1 cellular context compared by ENCODE assay signal in genomic region chr3:9786209-9786739, GRCh38.
TF ChIP-seq lines count a peak whose summit lies in the region.

No MANE protein-coding gene starts in this region.

TF ChIP-seq in K562, 482 proteins besides CTCF, POLR2A, EP300 and RAD21 (continued from another document and continues in another):
- TF ChIP-seq, protein P1, sequence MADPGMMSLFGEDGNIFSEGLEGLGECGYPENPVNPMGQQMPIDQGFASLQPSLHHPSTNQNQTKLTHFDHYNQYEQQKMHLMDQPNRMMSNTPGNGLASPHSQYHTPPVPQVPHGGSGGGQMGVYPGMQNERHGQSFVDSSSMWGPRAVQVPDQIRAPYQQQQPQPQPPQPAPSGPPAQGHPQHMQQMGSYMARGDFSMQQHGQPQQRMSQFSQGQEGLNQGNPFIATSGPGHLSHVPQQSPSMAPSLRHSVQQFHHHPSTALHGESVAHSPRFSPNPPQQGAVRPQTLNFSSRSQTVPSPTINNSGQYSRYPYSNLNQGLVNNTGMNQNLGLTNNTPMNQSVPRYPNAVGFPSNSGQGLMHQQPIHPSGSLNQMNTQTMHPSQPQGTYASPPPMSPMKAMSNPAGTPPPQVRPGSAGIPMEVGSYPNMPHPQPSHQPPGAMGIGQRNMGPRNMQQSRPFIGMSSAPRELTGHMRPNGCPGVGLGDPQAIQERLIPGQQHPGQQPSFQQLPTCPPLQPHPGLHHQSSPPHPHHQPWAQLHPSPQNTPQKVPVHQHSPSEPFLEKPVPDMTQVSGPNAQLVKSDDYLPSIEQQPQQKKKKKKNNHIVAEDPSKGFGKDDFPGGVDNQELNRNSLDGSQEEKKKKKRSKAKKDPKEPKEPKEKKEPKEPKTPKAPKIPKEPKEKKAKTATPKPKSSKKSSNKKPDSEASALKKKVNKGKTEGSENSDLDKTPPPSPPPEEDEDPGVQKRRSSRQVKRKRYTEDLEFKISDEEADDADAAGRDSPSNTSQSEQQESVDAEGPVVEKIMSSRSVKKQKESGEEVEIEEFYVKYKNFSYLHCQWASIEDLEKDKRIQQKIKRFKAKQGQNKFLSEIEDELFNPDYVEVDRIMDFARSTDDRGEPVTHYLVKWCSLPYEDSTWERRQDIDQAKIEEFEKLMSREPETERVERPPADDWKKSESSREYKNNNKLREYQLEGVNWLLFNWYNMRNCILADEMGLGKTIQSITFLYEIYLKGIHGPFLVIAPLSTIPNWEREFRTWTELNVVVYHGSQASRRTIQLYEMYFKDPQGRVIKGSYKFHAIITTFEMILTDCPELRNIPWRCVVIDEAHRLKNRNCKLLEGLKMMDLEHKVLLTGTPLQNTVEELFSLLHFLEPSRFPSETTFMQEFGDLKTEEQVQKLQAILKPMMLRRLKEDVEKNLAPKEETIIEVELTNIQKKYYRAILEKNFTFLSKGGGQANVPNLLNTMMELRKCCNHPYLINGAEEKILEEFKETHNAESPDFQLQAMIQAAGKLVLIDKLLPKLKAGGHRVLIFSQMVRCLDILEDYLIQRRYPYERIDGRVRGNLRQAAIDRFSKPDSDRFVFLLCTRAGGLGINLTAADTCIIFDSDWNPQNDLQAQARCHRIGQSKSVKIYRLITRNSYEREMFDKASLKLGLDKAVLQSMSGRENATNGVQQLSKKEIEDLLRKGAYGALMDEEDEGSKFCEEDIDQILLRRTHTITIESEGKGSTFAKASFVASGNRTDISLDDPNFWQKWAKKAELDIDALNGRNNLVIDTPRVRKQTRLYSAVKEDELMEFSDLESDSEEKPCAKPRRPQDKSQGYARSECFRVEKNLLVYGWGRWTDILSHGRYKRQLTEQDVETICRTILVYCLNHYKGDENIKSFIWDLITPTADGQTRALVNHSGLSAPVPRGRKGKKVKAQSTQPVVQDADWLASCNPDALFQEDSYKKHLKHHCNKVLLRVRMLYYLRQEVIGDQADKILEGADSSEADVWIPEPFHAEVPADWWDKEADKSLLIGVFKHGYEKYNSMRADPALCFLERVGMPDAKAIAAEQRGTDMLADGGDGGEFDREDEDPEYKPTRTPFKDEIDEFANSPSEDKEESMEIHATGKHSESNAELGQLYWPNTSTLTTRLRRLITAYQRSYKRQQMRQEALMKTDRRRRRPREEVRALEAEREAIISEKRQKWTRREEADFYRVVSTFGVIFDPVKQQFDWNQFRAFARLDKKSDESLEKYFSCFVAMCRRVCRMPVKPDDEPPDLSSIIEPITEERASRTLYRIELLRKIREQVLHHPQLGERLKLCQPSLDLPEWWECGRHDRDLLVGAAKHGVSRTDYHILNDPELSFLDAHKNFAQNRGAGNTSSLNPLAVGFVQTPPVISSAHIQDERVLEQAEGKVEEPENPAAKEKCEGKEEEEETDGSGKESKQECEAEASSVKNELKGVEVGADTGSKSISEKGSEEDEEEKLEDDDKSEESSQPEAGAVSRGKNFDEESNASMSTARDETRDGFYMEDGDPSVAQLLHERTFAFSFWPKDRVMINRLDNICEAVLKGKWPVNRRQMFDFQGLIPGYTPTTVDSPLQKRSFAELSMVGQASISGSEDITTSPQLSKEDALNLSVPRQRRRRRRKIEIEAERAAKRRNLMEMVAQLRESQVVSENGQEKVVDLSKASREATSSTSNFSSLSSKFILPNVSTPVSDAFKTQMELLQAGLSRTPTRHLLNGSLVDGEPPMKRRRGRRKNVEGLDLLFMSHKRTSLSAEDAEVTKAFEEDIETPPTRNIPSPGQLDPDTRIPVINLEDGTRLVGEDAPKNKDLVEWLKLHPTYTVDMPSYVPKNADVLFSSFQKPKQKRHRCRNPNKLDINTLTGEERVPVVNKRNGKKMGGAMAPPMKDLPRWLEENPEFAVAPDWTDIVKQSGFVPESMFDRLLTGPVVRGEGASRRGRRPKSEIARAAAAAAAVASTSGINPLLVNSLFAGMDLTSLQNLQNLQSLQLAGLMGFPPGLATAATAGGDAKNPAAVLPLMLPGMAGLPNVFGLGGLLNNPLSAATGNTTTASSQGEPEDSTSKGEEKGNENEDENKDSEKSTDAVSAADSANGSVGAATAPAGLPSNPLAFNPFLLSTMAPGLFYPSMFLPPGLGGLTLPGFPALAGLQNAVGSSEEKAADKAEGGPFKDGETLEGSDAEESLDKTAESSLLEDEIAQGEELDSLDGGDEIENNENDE (IDR thresholded peaks at IDR 0.05; ENCODE audit: low read depth, low read length) = no peak
- TF ChIP-seq STAT5A (IDR thresholded peaks at IDR 0.05; ENCODE audit: borderline replicate concordance, low read length) (0 out of 2 replicates have a peak, but pooled peaks have one; percentile 39), ZBTB40 (IDR thresholded peaks at IDR 0.05) (0 out of 2 replicates have a peak, but pooled peaks have one; percentile 10), ZBTB40 (CRISPR knock-in tag; IDR thresholded peaks at IDR 0.05) (no peak), GTF2F1 (IDR thresholded peaks at IDR 0.05; ENCODE audit: low read depth, low read length) (no peak), HNRNPUL1 (IDR thresholded peaks at IDR 0.05; ENCODE audit: low read length) (no peak), TAF1 (IDR thresholded peaks at IDR 0.05; ENCODE audit: control insufficient read depth, extremely low read depth, insufficient read depth, low read length, severe bottlenecking) (no peak), TFAP4 (CRISPR knock-in tag; IDR thresholded peaks at IDR 0.05; ENCODE audit: borderline replicate concordance) (peak; percentile 86), MEIS2 (IDR thresholded peaks at IDR 0.05; ENCODE audit: partially characterized antibody) (no peak), ZEB2 (IDR thresholded peaks at IDR 0.05) (peak; percentile 87), ZNF165 (CRISPR knock-in tag; IDR thresholded peaks at IDR 0.05; ENCODE audit: borderline replicate concordance) (no peak), KLF16 (IDR thresholded peaks at IDR 0.05) (peak; percentile 60; the same call in 1 of the 2 replicates), SP1 (CRISPR knock-in tag; IDR thresholded peaks at IDR 0.05) (no peak), GATAD2A (IDR thresholded peaks at IDR 0.05) (no peak), ZSCAN32 (CRISPR knock-in tag; IDR thresholded peaks at IDR 0.05) (no peak), ZFPM2 (CRISPR knock-in tag; IDR thresholded peaks at IDR 0.05) (no peak), MBD2 (IDR thresholded peaks at IDR 0.05; ENCODE audit: borderline replicate concordance, low read depth) (0 out of 2 replicates have a peak, but pooled peaks have one; percentile 19), KAT2B (IDR thresholded peaks at IDR 0.05; ENCODE audit: low read depth, low read length) (no peak), TEAD1 (CRISPR knock-in tag; IDR thresholded peaks at IDR 0.05) (no peak), ZNF695 (CRISPR knock-in tag; IDR thresholded peaks at IDR 0.05) (no peak), HDAC8 (tag; IDR thresholded peaks at IDR 0.05) (no peak), EZH2 (IDR thresholded peaks at IDR 0.05; ENCODE audit: borderline replicate concordance, low read depth, low read length) (no peak), L3MBTL2 (IDR thresholded peaks at IDR 0.05) (no peak), NONO (IDR thresholded peaks at IDR 0.05; ENCODE audit: low read depth in 2 of 2, low read length in 1 of 2) (no peak), CREBBP (IDR thresholded peaks at IDR 0.05; ENCODE audit: low read depth, low read length) (no peak), BCOR (IDR thresholded peaks at IDR 0.05) (no peak; the same call in none of the 2 replicates), ATF4 (CRISPR knock-in tag; IDR thresholded peaks at IDR 0.05) (peak; percentile 15; the same call in 1 of the 2 replicates), HNRNPLL (IDR thresholded peaks at IDR 0.05; ENCODE audit: low read depth, low read length, poor library complexity, severe bottlenecking) (peak; percentile 30)
- TF ChIP-seq, protein P2, sequence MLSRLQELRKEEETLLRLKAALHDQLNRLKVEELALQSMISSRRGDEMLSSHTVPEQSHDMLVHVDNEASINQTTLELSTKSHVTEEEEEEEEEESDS (CRISPR knock-in tag; IDR thresholded peaks at IDR 0.05) = no peak
- TF ChIP-seq, protein P3, sequence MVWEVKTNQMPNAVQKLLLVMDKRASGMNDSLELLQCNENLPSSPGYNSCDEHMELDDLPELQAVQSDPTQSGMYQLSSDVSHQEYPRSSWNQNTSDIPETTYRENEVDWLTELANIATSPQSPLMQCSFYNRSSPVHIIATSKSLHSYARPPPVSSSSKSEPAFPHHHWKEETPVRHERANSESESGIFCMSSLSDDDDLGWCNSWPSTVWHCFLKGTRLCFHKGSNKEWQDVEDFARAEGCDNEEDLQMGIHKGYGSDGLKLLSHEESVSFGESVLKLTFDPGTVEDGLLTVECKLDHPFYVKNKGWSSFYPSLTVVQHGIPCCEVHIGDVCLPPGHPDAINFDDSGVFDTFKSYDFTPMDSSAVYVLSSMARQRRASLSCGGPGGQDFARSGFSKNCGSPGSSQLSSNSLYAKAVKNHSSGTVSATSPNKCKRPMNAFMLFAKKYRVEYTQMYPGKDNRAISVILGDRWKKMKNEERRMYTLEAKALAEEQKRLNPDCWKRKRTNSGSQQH (CRISPR knock-in tag; IDR thresholded peaks at IDR 0.05) = no peak
- TF ChIP-seq, protein P4, sequence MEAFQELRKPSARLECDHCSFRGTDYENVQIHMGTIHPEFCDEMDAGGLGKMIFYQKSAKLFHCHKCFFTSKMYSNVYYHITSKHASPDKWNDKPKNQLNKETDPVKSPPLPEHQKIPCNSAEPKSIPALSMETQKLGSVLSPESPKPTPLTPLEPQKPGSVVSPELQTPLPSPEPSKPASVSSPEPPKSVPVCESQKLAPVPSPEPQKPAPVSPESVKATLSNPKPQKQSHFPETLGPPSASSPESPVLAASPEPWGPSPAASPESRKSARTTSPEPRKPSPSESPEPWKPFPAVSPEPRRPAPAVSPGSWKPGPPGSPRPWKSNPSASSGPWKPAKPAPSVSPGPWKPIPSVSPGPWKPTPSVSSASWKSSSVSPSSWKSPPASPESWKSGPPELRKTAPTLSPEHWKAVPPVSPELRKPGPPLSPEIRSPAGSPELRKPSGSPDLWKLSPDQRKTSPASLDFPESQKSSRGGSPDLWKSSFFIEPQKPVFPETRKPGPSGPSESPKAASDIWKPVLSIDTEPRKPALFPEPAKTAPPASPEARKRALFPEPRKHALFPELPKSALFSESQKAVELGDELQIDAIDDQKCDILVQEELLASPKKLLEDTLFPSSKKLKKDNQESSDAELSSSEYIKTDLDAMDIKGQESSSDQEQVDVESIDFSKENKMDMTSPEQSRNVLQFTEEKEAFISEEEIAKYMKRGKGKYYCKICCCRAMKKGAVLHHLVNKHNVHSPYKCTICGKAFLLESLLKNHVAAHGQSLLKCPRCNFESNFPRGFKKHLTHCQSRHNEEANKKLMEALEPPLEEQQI (IDR thresholded peaks at IDR 0.05) = peak; percentile 44; the same call in 1 of the 2 replicates
